ENCODE assay signal across 30 cellular contexts in genomic region chr1:239306426-239306825, GRCh38.
"Had no signal": no experiment of that assay in that cellular context is flagged by ENCODE, and none has a peak within 500 bp of the region (broad histone marks: within the 10 kb centered on the region; RNA-seq: fewer than 3 reads in every experiment).

No MANE protein-coding gene starts in this region.

- H2AFZ ChIP-seq: PC-9 had no signal

- ATAC-seq: activated CD8-positive, alpha-beta T cell treated with anti-CD3 and anti-CD28 coated beads, Interleukin-2, amount 10 ng/mL, durations not matched to agents 7 days and 5 days; K562; Right ventricle myocardium inferior had no signal

- H3K9me3 Mint-ChIP-seq: activated CD4-positive, alpha-beta T cell treated with anti-CD3 and anti-CD28 coated beads, Interleukin-2, amount 10 ng/mL, durations not matched to agents 24 days and 14 days; activated naive CD4-positive, alpha-beta T cell treated with anti-CD3 and anti-CD28 coated beads, Interleukin-2, amount 50 U/mL, for 24 hours; activated naive CD8-positive, alpha-beta T cell treated with anti-CD3 and anti-CD28 coated beads, Interleukin-2, amount 10 ng/mL, durations not matched to agents 7 days and 5 days; activated T-cell treated with anti-CD3 and anti-CD28 coated beads, Interleukin-2, amount 50 U/mL, for 24 hours; activated T-helper 2 cell treated with anti-CD3 and anti-CD28 coated beads, Interferon-gamma antibody, Interleukin-2, Interleukin-4, amounts not matched to agents 10 μg/mL and 5 μg/mL and 100 μg/mL, durations not matched to agents 14 hours and 24 hours and 36 hours; T-helper 1 cell treated with Interleukin-12 subunit alpha and Interleukin-12 subunit beta and Interleukin-4 antibody, amounts not matched to agents 30 μg/mL and 1 μg/mL, for 36 hours; T-helper 2 cell treated with Interferon-gamma antibody and Interleukin-4, amounts not matched to agents 5 μg/mL and 100 μg/mL, for 36 hours had no signal

- H3K27ac Mint-ChIP-seq: activated CD4-positive, alpha-beta T cell treated with anti-CD3 and anti-CD28 coated beads, Interleukin-2, amount 10 ng/mL, durations not matched to agents 24 days and 14 days; activated CD8-positive, alpha-beta T cell treated with anti-CD3 and anti-CD28 coated beads, Interleukin-2, amount 10 ng/mL, durations not matched to agents 7 days and 5 days; activated naive CD4-positive, alpha-beta T cell treated with anti-CD3 and anti-CD28 coated beads, Interleukin-2, amount 50 U/mL, for 24 hours; activated naive CD8-positive, alpha-beta T cell treated with anti-CD3 and anti-CD28 coated beads, Interleukin-2, amount 10 ng/mL, durations not matched to agents 7 days and 5 days; activated T-cell treated with anti-CD3 and anti-CD28 coated beads, Interleukin-2, amount 50 U/mL, for 24 hours; activated T-helper 2 cell treated with anti-CD3 and anti-CD28 coated beads, Interferon-gamma antibody, Interleukin-2, Interleukin-4, amounts not matched to agents 10 μg/mL and 5 μg/mL and 100 μg/mL, durations not matched to agents 14 hours and 24 hours and 36 hours; T-helper 1 cell treated with Interleukin-12 subunit alpha and Interleukin-12 subunit beta and Interleukin-4 antibody, amounts not matched to agents 30 μg/mL and 1 μg/mL, for 36 hours; T-helper 2 cell treated with Interferon-gamma antibody and Interleukin-4, amounts not matched to agents 5 μg/mL and 100 μg/mL, for 36 hours had no signal

- H3K4me1 Mint-ChIP-seq: activated CD4-positive, alpha-beta T cell treated with anti-CD3 and anti-CD28 coated beads, Interleukin-2, amount 10 ng/mL, durations not matched to agents 24 days and 14 days; activated naive CD4-positive, alpha-beta T cell treated with anti-CD3 and anti-CD28 coated beads, Interleukin-2, amount 50 U/mL, for 24 hours; activated naive CD8-positive, alpha-beta T cell treated with anti-CD3 and anti-CD28 coated beads, Interleukin-2, amount 10 ng/mL, durations not matched to agents 7 days and 5 days; central memory CD8-positive, alpha-beta T cell had no signal

- H3K36me3 ChIP-seq: ascending aorta, cardiac muscle cell had no signal

- H3K4me1 ChIP-seq: ascending aorta had no signal

- DNase-seq: activated CD4-positive, alpha-beta T cell treated with anti-CD3 and anti-CD28 coated beads, Interleukin-2, amount 10 ng/mL, durations not matched to agents 24 days and 14 days; activated CD4-positive, alpha-beta T cell treated with anti-CD3 and anti-CD28 coated beads, Interleukin-2, amount 50 U/mL, for 4 hours; activated CD8-positive, alpha-beta T cell treated with anti-CD3 and anti-CD28 coated beads, Interleukin-2, amount 10 ng/mL, durations not matched to agents 7 days and 5 days; activated gamma-delta T cell; activated naive CD4-positive, alpha-beta T cell treated with Interleukin-2 at 50 U/mL for 16 hours; activated naive CD8-positive, alpha-beta T cell treated with anti-CD3 and anti-CD28 coated beads, Interleukin-2, amount 10 ng/mL, durations not matched to agents 7 days and 5 days; activated T-cell treated with anti-CD3 and anti-CD28 coated beads, Interleukin-2, amount 50 U/mL, for 24 hours; amygdala; IMR-90; NCI-H1436; NCI-H1694; NCI-H1930; NCI-H2081 treated with DMSO at 0.1 percent for 48 hours; NCI-H226; NCI-H446 treated with DMSO at 0.1 percent for 48 hours; NCI-H526; NCI-H82; NK-92 treated with Interleukin-12 subunit alpha and Interleukin-12 subunit beta, amount 100 ng/mL, for 24 hours; PC-9; SIG-M5 had no signal

- H3K36me3 Mint-ChIP-seq: activated naive CD4-positive, alpha-beta T cell treated with anti-CD3 and anti-CD28 coated beads, Interleukin-2, amount 50 U/mL, for 24 hours; activated naive CD8-positive, alpha-beta T cell treated with anti-CD3 and anti-CD28 coated beads, Interleukin-2, amount 10 ng/mL, durations not matched to agents 7 days and 5 days had no signal

- H3K27me3 ChIP-seq: ascending aorta, cardiac muscle cell had no signal

- H3K4me2 ChIP-seq: PC-9 had no signal

- H3K27me3 Mint-ChIP-seq: activated CD4-positive, alpha-beta T cell treated with anti-CD3 and anti-CD28 coated beads, Interleukin-2, amount 10 ng/mL, durations not matched to agents 24 days and 14 days; activated naive CD8-positive, alpha-beta T cell treated with anti-CD3 and anti-CD28 coated beads, Interleukin-2, amount 10 ng/mL, durations not matched to agents 7 days and 5 days; central memory CD8-positive, alpha-beta T cell had no signal

- H3K4me3 Mint-ChIP-seq: activated CD4-positive, alpha-beta T cell treated with anti-CD3 and anti-CD28 coated beads, Interleukin-2, amount 10 ng/mL, durations not matched to agents 24 days and 14 days; activated CD8-positive, alpha-beta T cell treated with anti-CD3 and anti-CD28 coated beads, Interleukin-2, amount 10 ng/mL, durations not matched to agents 7 days and 5 days; activated naive CD4-positive, alpha-beta T cell treated with anti-CD3 and anti-CD28 coated beads, Interleukin-2, amount 50 U/mL, for 24 hours; activated naive CD8-positive, alpha-beta T cell treated with anti-CD3 and anti-CD28 coated beads, Interleukin-2, amount 10 ng/mL, durations not matched to agents 7 days and 5 days; activated T-cell treated with anti-CD3 and anti-CD28 coated beads, Interleukin-2, amount 50 U/mL, for 24 hours; central memory CD8-positive, alpha-beta T cell; T-helper 1 cell treated with Interleukin-12 subunit alpha and Interleukin-12 subunit beta and Interleukin-4 antibody, amounts not matched to agents 30 μg/mL and 1 μg/mL, for 36 hours; T-helper 2 cell treated with Interferon-gamma antibody and Interleukin-4, amounts not matched to agents 5 μg/mL and 100 μg/mL, for 36 hours had no signal

- H3K4me3 ChIP-seq: ascending aorta, cardiac muscle cell, K562, PC-9 had no signal

- H3K9me3 ChIP-seq: ascending aorta had no signal

- H3K27ac ChIP-seq: ascending aorta, cardiac muscle cell, PC-9, RWPE1 had no signal
